ENCODE assay signal across 9 cellular contexts in the genomic region with DNA sequence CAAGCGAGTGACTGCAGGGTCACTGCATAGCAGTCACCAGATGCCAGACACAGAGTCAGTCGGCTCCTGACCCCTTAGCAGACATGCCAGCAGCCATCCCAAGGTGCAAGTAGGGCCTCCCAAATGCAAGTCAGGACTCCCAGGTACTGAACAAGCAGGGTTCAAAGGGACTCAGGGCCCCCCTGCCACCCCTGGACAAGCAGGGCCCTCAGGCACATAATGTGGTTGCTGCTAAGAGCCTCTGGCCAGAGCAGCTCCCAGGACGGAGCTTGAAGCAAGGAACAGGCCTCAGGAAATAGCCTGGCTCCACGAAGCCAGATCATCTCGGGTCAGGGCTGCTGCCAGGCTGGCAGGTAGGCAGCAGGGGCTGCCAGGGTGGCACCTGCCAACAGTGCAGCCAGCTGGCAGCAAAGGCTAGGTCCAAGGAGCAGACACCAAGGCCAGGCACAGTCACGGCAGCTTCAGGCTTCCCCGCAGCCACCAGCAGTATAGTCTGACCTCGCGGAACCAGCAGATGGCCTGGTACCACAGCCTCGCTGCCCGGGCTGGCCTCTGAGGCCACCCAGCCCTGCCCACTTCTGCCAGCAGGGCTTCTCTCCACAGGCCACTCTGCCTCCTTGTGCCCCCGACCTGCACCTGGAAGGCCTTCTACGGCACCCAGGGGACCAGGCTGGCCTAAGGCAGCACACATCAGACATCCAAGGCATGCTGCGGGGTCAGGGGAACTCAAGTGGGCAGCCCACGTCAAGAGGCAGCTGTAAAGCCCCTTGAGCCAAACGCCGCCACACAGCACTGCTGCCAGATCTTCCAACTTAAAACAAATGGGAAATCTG. TPM values are rescaled to one million over a fixed set of nuclear protein-coding genes. Genes with fewer than 3 reads are reported as not detected.
A peak's percentile ranks its signal among the peaks of the same experiment; 100 is the strongest.
DNase-seq lines count a peak whose midpoint lies in the region; ATAC-seq and TF ChIP-seq lines count a peak whose summit lies in the region.
"Had no signal": no experiment of that assay in that cellular context is flagged by ENCODE, and none has a peak within 500 bp of the region (broad histone marks: within the 10 kb centered on the region; RNA-seq: fewer than 3 reads in every experiment).

No MANE protein-coding gene starts in this region.

- peaks cover 78% of the 10 kb centered on the region for H3K4me1 Mint-ChIP-seq in activated naive CD4-positive, alpha-beta T cell treated with anti-CD3 and anti-CD28 coated beads, Interleukin-2, amount 10 ng/mL, durations not matched to agents 7 days and 5 days

- H2BK120ac ChIP-seq in mesenchymal stem cell (ENCODE audit: low read depth, low read length) = peak overlapping the region; percentile 20

- peak overlapping the region; percentile 20 for H4K8ac ChIP-seq in mesenchymal stem cell (ENCODE audit: low read length)

- peak overlapping the region; percentile 22 to 51 for H2BK12ac ChIP-seq in mesenchymal stem cell (ENCODE audit: low read length in 2 of 2)

- peak overlapping the region; percentile 82 for H3K4me3 Mint-ChIP-seq in activated naive CD4-positive, alpha-beta T cell treated with anti-CD3 and anti-CD28 coated beads, Interleukin-2, amount 10 ng/mL, durations not matched to agents 7 days and 5 days

- H2BK5ac ChIP-seq in mesenchymal stem cell (ENCODE audit: low read depth, low read length, poor library complexity, severe bottlenecking) = no peak overlapping the region

- H3K9me3 ChIP-seq in mesenchymal stem cell (ENCODE audit: control insufficient read depth, low read length) = no peaks in the 10 kb centered on the region
- no peaks in the 10 kb centered on the region for H3K9me3 ChIP-seq in upper lobe of right lung

- TF ChIP-seq CTCF in upper lobe of right lung (IDR thresholded peaks at IDR 0.05) = no peak

- WGBS in mesenchymal stem cell = 74% methylated on average over 17 of the region's 17 CpGs

- peak overlapping the region; percentile 49 for H3K9ac ChIP-seq in mesenchymal stem cell (ENCODE audit: low read length)

- H3K27ac ChIP-seq in angular gyrus (ENCODE audit: low read depth, low read length) (peak overlapping the region; percentile 96), mesenchymal stem cell (ENCODE audit: low read length, poor library complexity, severe bottlenecking) (no peak overlapping the region), upper lobe of right lung (peak overlapping the region; percentile 8)

- H2AK5ac ChIP-seq in mesenchymal stem cell (ENCODE audit: low read length, severe bottlenecking) = peak overlapping the region; percentile 56

- DNase-seq in activated naive CD4-positive, alpha-beta T cell treated with anti-CD3 and anti-CD28 coated beads, Interleukin-2, amount 10 ng/mL, durations not matched to agents 7 days and 5 days = no peak
- DNase-seq in activated naive CD4-positive, alpha-beta T cell treated with Interleukin-2 at 50 U/mL for 16 hours = no peak
- no peak for DNase-seq in mesenchymal stem cell
- DNase-seq in upper lobe of right lung = no peak
- DNase-seq: NCI-H510A had no signal

- peak overlapping the region; percentile 99 for H3K27ac Mint-ChIP-seq in activated naive CD4-positive, alpha-beta T cell treated with anti-CD3 and anti-CD28 coated beads, Interleukin-2, amount 10 ng/mL, durations not matched to agents 7 days and 5 days

- peaks cover 59% of the 10 kb centered on the region for H3K79me1 ChIP-seq in mesenchymal stem cell (replicated peaks; ENCODE audit: low read length, poor library complexity, severe bottlenecking)

- peak overlapping the region; percentile 77 to 89 for H3K18ac ChIP-seq in mesenchymal stem cell (ENCODE audit: low read depth in 1 of 2, low read length in 2 of 2)

- H3K23ac ChIP-seq in mesenchymal stem cell (ENCODE audit: low read length in 2 of 2) = peak overlapping the region in 1 of 2 experiments; percentile 73

- no peaks in the 10 kb centered on the region for H3K27me3 Mint-ChIP-seq in activated naive CD4-positive, alpha-beta T cell treated with anti-CD3 and anti-CD28 coated beads, Interleukin-2, amount 10 ng/mL, durations not matched to agents 7 days and 5 days

- H2BK15ac ChIP-seq in mesenchymal stem cell (ENCODE audit: low read depth, poor library complexity, severe bottlenecking) = peak overlapping the region; percentile 1

- H4K91ac ChIP-seq in mesenchymal stem cell (ENCODE audit: low read length) = peak overlapping the region; percentile 88

- H3K4me1 ChIP-seq in mesenchymal stem cell (ENCODE audit: control insufficient read depth, insufficient read depth, low read depth, low read length) (peaks cover 75% of the 10 kb centered on the region), upper lobe of right lung (peaks cover 83% of the 10 kb centered on the region)

- peaks cover 91% of the 10 kb centered on the region for H3K36me3 Mint-ChIP-seq in activated naive CD4-positive, alpha-beta T cell treated with anti-CD3 and anti-CD28 coated beads, Interleukin-2, amount 10 ng/mL, durations not matched to agents 7 days and 5 days

- peak overlapping the region; percentile 12 to 64 for H3K4ac ChIP-seq in mesenchymal stem cell (ENCODE audit: low read depth in 1 of 2, low read length in 2 of 2)

- intact Hi-C loops in upper lobe of right lung (cut with DNase I) = no loop called here

- no peak overlapping the region for H2AFZ ChIP-seq in mesenchymal stem cell (ENCODE audit: low read depth, low read length)

- H3K4me2 ChIP-seq in mesenchymal stem cell (ENCODE audit: low read length, poor library complexity, severe bottlenecking) = no peak overlapping the region

- CTCF ChIA-PET in activated naive CD4-positive, alpha-beta T cell treated with anti-CD3 and anti-CD28 coated beads, Interleukin-2, amount 10 ng/mL, durations not matched to agents 7 days and 5 days (lab: Charles Lee) = interaction anchor here (1.0 to 19.7 kb wide), 6 partner anchors 8 to 60 kb away, joined by 3 to 159 read pairs (median 4); no protein-coding TSS in a partner anchor

- peak overlapping the region in 1 of 2 experiments; percentile 92 for H3K14ac ChIP-seq in mesenchymal stem cell (ENCODE audit: low read length in 2 of 2)

- H3K27me3 ChIP-seq in mesenchymal stem cell (ENCODE audit: control insufficient read depth in 1 of 2, insufficient read depth in 1 of 2, low read length in 2 of 2) = no peaks in the 10 kb centered on the region
- H3K27me3 ChIP-seq in upper lobe of right lung = no peaks in the 10 kb centered on the region

- no peak for ATAC-seq in upper lobe of right lung
- no peak for ATAC-seq in GM21367 (IDR thresholded peaks at IDR 0.05; ENCODE audit: unreplicated experiment)
- no peak for ATAC-seq in HG03045 (IDR thresholded peaks at IDR 0.05; ENCODE audit: unreplicated experiment)
- ATAC-seq in GM19035 (IDR thresholded peaks at IDR 0.05; ENCODE audit: unreplicated experiment) = no peak

- H3K4me3 ChIP-seq in mesenchymal stem cell (ENCODE audit: insufficient read depth in 1 of 2, low read depth in 1 of 2, low read length in 2 of 2) (no peak overlapping the region), upper lobe of right lung (no peak overlapping the region)

- no peaks in the 10 kb centered on the region for H3K9me3 Mint-ChIP-seq in activated naive CD4-positive, alpha-beta T cell treated with anti-CD3 and anti-CD28 coated beads, Interleukin-2, amount 10 ng/mL, durations not matched to agents 7 days and 5 days

- H3K36me3 ChIP-seq in mesenchymal stem cell (ENCODE audit: control insufficient read depth in 1 of 2, insufficient read depth in 2 of 2, low read depth in 1 of 2, low read length in 2 of 2) = peaks cover 0 to 3% of the 10 kb centered on the region in 2 experiments
- no peaks in the 10 kb centered on the region for H3K36me3 ChIP-seq in upper lobe of right lung

RNA-seq across cellular contexts. Expression of a gene that starts 7.4 kb away (rescaled TPM):
- 44.3 TPM for polyA plus RNA-seq in mesenchymal stem cell (2013, experiment 1 of 2)
- polyA plus RNA-seq in mesenchymal stem cell (2013, experiment 2 of 2) = 42.9 TPM
- total RNA-seq in upper lobe of right lung = 44.7 TPM

RNA-seq across cellular contexts. Expression of a gene that starts 35.7 kb away (rescaled TPM):
- 29.7 TPM for polyA plus RNA-seq in mesenchymal stem cell (2013, experiment 1 of 2)
- 30.1 TPM for polyA plus RNA-seq in mesenchymal stem cell (2013, experiment 2 of 2)
- 37.1 TPM for total RNA-seq in upper lobe of right lung

RNA-seq across cellular contexts. Expression of a gene that starts 42.8 kb away (rescaled TPM):
- 2.0 TPM for polyA plus RNA-seq in mesenchymal stem cell (2013, experiment 1 of 2)
- polyA plus RNA-seq in mesenchymal stem cell (2013, experiment 2 of 2) = 1.8 TPM
- 3.5 TPM for total RNA-seq in upper lobe of right lung

RNA-seq across cellular contexts. Expression of a gene that starts 56.5 kb away (rescaled TPM):
- 32.1 TPM for polyA plus RNA-seq in mesenchymal stem cell (2013, experiment 1 of 2)
- 29.4 TPM for polyA plus RNA-seq in mesenchymal stem cell (2013, experiment 2 of 2)
- total RNA-seq in upper lobe of right lung = 58.8 TPM
